ENCODE assay signal across 14 cellular contexts in the genomic region with DNA sequence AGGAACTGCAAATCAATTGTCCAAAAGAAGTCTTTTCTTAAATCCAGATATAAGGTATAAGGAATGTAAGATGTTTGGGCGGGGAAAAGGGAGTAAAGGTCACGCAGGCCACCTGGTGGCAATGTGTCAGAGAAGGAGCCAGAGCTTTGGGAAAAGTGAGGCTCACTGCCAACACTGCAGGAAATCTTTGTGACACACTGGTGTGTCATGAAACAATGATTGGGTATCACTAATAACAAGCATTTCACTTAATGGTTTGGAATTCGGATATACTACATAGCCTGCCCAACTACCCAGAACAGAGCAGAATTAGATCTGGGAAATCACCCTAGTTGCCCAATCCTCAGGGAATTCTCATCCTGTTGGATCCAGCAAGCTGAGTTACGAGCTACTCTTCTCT.
A peak's percentile ranks its signal among the peaks of the same experiment; 100 is the strongest.
DNase-seq lines count a peak whose midpoint lies in the region; ATAC-seq and TF ChIP-seq lines count a peak whose summit lies in the region.
"Had no signal": no experiment of that assay in that cellular context is flagged by ENCODE, and none has a peak within 500 bp of the region (broad histone marks: within the 10 kb centered on the region; RNA-seq: fewer than 3 reads in every experiment).

No MANE protein-coding gene starts in this region.

- CTCF ChIA-PET in activated CD8-positive, alpha-beta T cell treated with anti-CD3 and anti-CD28 coated beads, Interleukin-2, amount 10 ng/mL, durations not matched to agents 7 days and 5 days (lab: Charles Lee) = interaction anchor here (1.3 to 2.1 kb wide), 3 partner anchors 10 to 561 kb away, joined by 3 to 7 read pairs (median 3); no protein-coding TSS in a partner anchor

- peak; percentile 3 for TF ChIP-seq CTCF in C4-2B (conservative IDR thresholded peaks at IDR 0.05)
- no peak for TF ChIP-seq CTCF in cardiac fibroblast (IDR thresholded peaks at IDR 0.05; ENCODE audit: low read depth, low read length)
- TF ChIP-seq CTCF in mesothelial cell of epicardium (IDR thresholded peaks at IDR 0.05; ENCODE audit: unreplicated experiment) = no peak

- peaks cover 21% of the 10 kb centered on the region for H3K36me3 Mint-ChIP-seq in mesothelial cell of epicardium
- H3K36me3 Mint-ChIP-seq in activated CD8-positive, alpha-beta T cell treated with anti-CD3 and anti-CD28 coated beads, Interleukin-2, amount 10 ng/mL, durations not matched to agents 7 days and 5 days (ENCODE audit: low read depth) = peaks cover 30% of the 10 kb centered on the region
- H3K36me3 Mint-ChIP-seq: natural killer cell had no signal

- peak overlapping the region; percentile 31 for H3K27ac Mint-ChIP-seq in mesothelial cell of epicardium
- no peak overlapping the region for H3K27ac Mint-ChIP-seq in activated CD8-positive, alpha-beta T cell treated with anti-CD3 and anti-CD28 coated beads, Interleukin-2, amount 10 ng/mL, durations not matched to agents 7 days and 5 days
- H3K27ac Mint-ChIP-seq: natural killer cell had no signal

- no peak for ATAC-seq in activated CD8-positive, alpha-beta T cell treated with anti-CD3 and anti-CD28 coated beads, Interleukin-2, amount 10 ng/mL, durations not matched to agents 7 days and 5 days
- ATAC-seq: natural killer cell had no signal

- no peaks in the 10 kb centered on the region for H3K27me3 Mint-ChIP-seq in mesothelial cell of epicardium (ENCODE audit: low read depth)
- H3K27me3 Mint-ChIP-seq in activated CD8-positive, alpha-beta T cell treated with anti-CD3 and anti-CD28 coated beads, Interleukin-2, amount 10 ng/mL, durations not matched to agents 7 days and 5 days (ENCODE audit: low read depth) = no peaks in the 10 kb centered on the region

- H3K4me3 ChIP-seq in cardiac fibroblast (replicated peaks in 1 of 2; ENCODE audit: low read depth in 2 of 2, low read length in 2 of 2) = no peak overlapping the region
- H3K4me3 ChIP-seq: heart right ventricle had no signal

- no peak overlapping the region for H3K4me3 Mint-ChIP-seq in mesothelial cell of epicardium
- H3K4me3 Mint-ChIP-seq in activated CD8-positive, alpha-beta T cell treated with anti-CD3 and anti-CD28 coated beads, Interleukin-2, amount 10 ng/mL, durations not matched to agents 7 days and 5 days = no peak overlapping the region
- H3K4me3 Mint-ChIP-seq: natural killer cell had no signal

- DNase-seq in LoVo (ENCODE audit: low spot score) (peak; percentile 85), cardiac fibroblast (ENCODE audit: low read depth in 2 of 2) (peak; percentile 46 to 84), mesothelial cell of epicardium (ENCODE audit: low spot score in 2 of 2, unreplicated experiment in 2 of 2) (no peak), NOMO-1 (lab: John Stamatoyannopoulos, UW; ENCODE audit: unreplicated experiment in 2 of 2) (no peak), NCI-H526 (lab: John Stamatoyannopoulos, UW) (no peak)
- DNase-seq in activated CD8-positive, alpha-beta T cell treated with anti-CD3 and anti-CD28 coated beads, Interleukin-2, amount 10 ng/mL, durations not matched to agents 7 days and 5 days = no peak
- DNase-seq in activated CD4-positive, alpha-beta T cell treated with anti-CD3 and anti-CD28 coated beads for 1 hour = no peak
- DNase-seq: caudate nucleus, heart right ventricle, natural killer cell, NCI-H524 treated with DMSO at 0.1 percent for 48 hours, T-helper 9 cell had no signal

- POLR2A ChIA-PET in activated CD8-positive, alpha-beta T cell treated with anti-CD3 and anti-CD28 coated beads, Interleukin-2, amount 10 ng/mL, durations not matched to agents 7 days and 5 days (lab: Charles Lee) = no interaction called here

- no peak overlapping the region for H3K27ac ChIP-seq in C4-2B
- H3K27ac ChIP-seq: KMS-11 had no signal

- H3K9me3 Mint-ChIP-seq in mesothelial cell of epicardium = peaks cover 11% of the 10 kb centered on the region
- H3K9me3 Mint-ChIP-seq in activated CD8-positive, alpha-beta T cell treated with anti-CD3 and anti-CD28 coated beads, Interleukin-2, amount 10 ng/mL, durations not matched to agents 7 days and 5 days (ENCODE audit: insufficient read depth) = peaks cover 13% of the 10 kb centered on the region
- H3K9me3 Mint-ChIP-seq: natural killer cell had no signal

- H3K4me1 Mint-ChIP-seq in mesothelial cell of epicardium = peaks cover 20% of the 10 kb centered on the region
- peaks cover 57% of the 10 kb centered on the region for H3K4me1 Mint-ChIP-seq in activated CD8-positive, alpha-beta T cell treated with anti-CD3 and anti-CD28 coated beads, Interleukin-2, amount 10 ng/mL, durations not matched to agents 7 days and 5 days (ENCODE audit: low read depth)

Comparison
In these comparisons a context has a peak if more than half of its experiments do, and no peak if none do; other contexts are left out.
1. DNase-seq: peak in LoVo (single experiment) and cardiac fibroblast (2 of 2); none in mesothelial cell of epicardium (0 of 2), activated CD8-positive, alpha-beta T cell treated with anti-CD3 and anti-CD28 coated beads, Interleukin-2, amount 10 ng/mL, durations not matched to agents 7 days and 5 days (single experiment), activated CD4-positive, alpha-beta T cell treated with anti-CD3 and anti-CD28 coated beads for 1 hour (single experiment), NOMO-1 (0 of 2) and NCI-H526 (0 of 2).